In genomic region chr9:134601764-134602163, GRCh38 we compare ENCODE assay signal across 20 cellular contexts. TPM values are rescaled to one million over a fixed set of nuclear protein-coding genes. Genes with fewer than 3 reads are reported as not detected.
DNase-seq lines count a peak whose midpoint lies in the region; ATAC-seq and TF ChIP-seq lines count a peak whose summit lies in the region.
"Had no signal": no experiment of that assay in that cellular context is flagged by ENCODE, and none has a peak within 500 bp of the region (broad histone marks: within the 10 kb centered on the region; RNA-seq: fewer than 3 reads in every experiment).

No MANE protein-coding gene starts in this region.

- WGBS in hepatocyte (ENCODE audit: low lambda C conversion rate, missing lambda C conversion rate): 88% methylated on average over 7 of the region's 7 CpGs
- 67% methylated on average over 7 of the region's 7 CpGs for WGBS in smooth muscle cell (ENCODE audit: low lambda C conversion rate)

- H3K36me3 ChIP-seq in SJSA1 (no peaks in the 10 kb centered on the region), hepatocyte (replicated peaks; ENCODE audit: insufficient read depth, low read depth) (no peaks in the 10 kb centered on the region), smooth muscle cell (ENCODE audit: low read depth) (no peaks in the 10 kb centered on the region)
- H3K36me3 ChIP-seq: BLaER1 treated with 17β-estradiol and CSF1 and Interleukin-3, amounts not matched to agents 10 nM and 100 nM; gastrocnemius medialis; Peyer's patch had no signal

- no peak overlapping the region for H3K4me3 ChIP-seq in SJSA1
- no peak overlapping the region for H3K4me3 ChIP-seq in hepatocyte
- no peak overlapping the region for H3K4me3 ChIP-seq in smooth muscle cell
- H3K4me3 ChIP-seq: BLaER1 treated with 17β-estradiol and CSF1 and Interleukin-3, amounts not matched to agents 10 nM and 100 nM; gastrocnemius medialis; Peyer's patch had no signal

- no peaks in the 10 kb centered on the region for H3K79me2 ChIP-seq in hepatocyte
- peaks cover 26% of the 10 kb centered on the region for H3K79me2 ChIP-seq in smooth muscle cell (ENCODE audit: low read depth)

- intact Hi-C loops in posterior vena cava (cut with DNase I): no loop called here

- TF ChIP-seq CTCF in HFFc6 (IDR thresholded peaks at IDR 0.05) (no peak), hepatocyte (IDR thresholded peaks at IDR 0.05; ENCODE audit: poor library complexity) (no peak), smooth muscle cell (IDR thresholded peaks at IDR 0.05; ENCODE audit: borderline replicate concordance, insufficient read depth, poor library complexity, severe bottlenecking) (no peak)

- H3K4me1 ChIP-seq in SJSA1 (replicated peaks) (peaks cover 35% of the 10 kb centered on the region), hepatocyte (ENCODE audit: insufficient read depth) (peaks cover 26% of the 10 kb centered on the region), smooth muscle cell (ENCODE audit: low read depth) (peaks cover 12% of the 10 kb centered on the region)
- H3K4me1 ChIP-seq: gastrocnemius medialis, Peyer's patch had no signal

- H3K9me2 ChIP-seq in hepatocyte (replicated peaks; ENCODE audit: insufficient read depth): no peaks in the 10 kb centered on the region

- no peak for ATAC-seq in HG02678 (IDR thresholded peaks at IDR 0.05; ENCODE audit: unreplicated experiment)
- ATAC-seq: activated T-cell treated with anti-CD3 and anti-CD28 coated beads, Interleukin-2, amount 50 U/mL, for 4 hours; effector memory CD8-positive, alpha-beta T cell; naive thymus-derived CD4-positive, alpha-beta T cell had no signal

- H4K20me1 ChIP-seq in hepatocyte (ENCODE audit: insufficient read depth, poor library complexity, severe bottlenecking) (no peaks in the 10 kb centered on the region), smooth muscle cell (ENCODE audit: low read depth) (no peaks in the 10 kb centered on the region)
- H4K20me1 ChIP-seq: BLaER1 treated with 17β-estradiol and CSF1 and Interleukin-3, amounts not matched to agents 10 nM and 100 nM had no signal

- H2AFZ ChIP-seq in hepatocyte (no peak overlapping the region), smooth muscle cell (ENCODE audit: low read depth) (no peak overlapping the region)

- peak overlapping the region; percentile 90 for H3K27ac ChIP-seq in SJSA1
- H3K27ac ChIP-seq in hepatocyte: peak overlapping the region; percentile 89
- H3K27ac ChIP-seq in smooth muscle cell (ENCODE audit: low read depth): peak overlapping the region; percentile 100
- H3K27ac ChIP-seq: BLaER1 treated with 17β-estradiol and CSF1 and Interleukin-3, amounts not matched to agents 10 nM and 100 nM; gastrocnemius medialis had no signal

- DNase-seq in HFFc6: peak; percentile 49
- DNase-seq in SJSA1 (ENCODE audit: low read depth in 1 of 2, low spot score in 2 of 2): no peak
- no peak for DNase-seq in hepatocyte (ENCODE audit: low spot score)
- no peak for DNase-seq in smooth muscle cell (lab: John Stamatoyannopoulos, UW; ENCODE audit: unreplicated experiment)
- DNase-seq in posterior vena cava (ENCODE audit: low spot score): no peak
- no peak for DNase-seq in Ammon's horn (ENCODE audit: low spot score)
- DNase-seq: activated CD4-positive, alpha-beta T cell treated with anti-CD3 and anti-CD28 coated beads, Interleukin-2, amount 50 U/mL, for 48 hours; activated T-cell treated with anti-CD3 and anti-CD28 coated beads, Interleukin-2, amount 50 U/mL, for 4 hours; effector memory CD8-positive, alpha-beta T cell; Kasumi-1; naive thymus-derived CD4-positive, alpha-beta T cell; NCI-H1436; NCI-H2171 treated with DMSO at 0.1 percent for 48 hours; NCI-H774; T-helper 1 cell had no signal

- H3K27me3 ChIP-seq in SJSA1 (replicated peaks) (no peaks in the 10 kb centered on the region), hepatocyte (peaks cover 4% of the 10 kb centered on the region), smooth muscle cell (ENCODE audit: low read depth) (no peaks in the 10 kb centered on the region)
- H3K27me3 ChIP-seq: BLaER1 treated with 17β-estradiol and CSF1 and Interleukin-3, amounts not matched to agents 10 nM and 100 nM; Peyer's patch had no signal

- H3K27me3 Mint-ChIP-seq in HFFc6 (ENCODE audit: insufficient read depth): peaks cover 3% of the 10 kb centered on the region

- H3K4me3 Mint-ChIP-seq in HFFc6: peak overlapping the region; percentile 45
- H3K4me3 Mint-ChIP-seq: activated T-cell treated with anti-CD3 and anti-CD28 coated beads, Interleukin-2, amount 50 U/mL, for 4 hours; effector memory CD8-positive, alpha-beta T cell; naive thymus-derived CD4-positive, alpha-beta T cell had no signal

- H3K36me3 Mint-ChIP-seq in HFFc6 (ENCODE audit: low read depth): no peaks in the 10 kb centered on the region
- H3K36me3 Mint-ChIP-seq: naive thymus-derived CD4-positive, alpha-beta T cell had no signal

- peak overlapping the region; percentile 90 for H3K27ac Mint-ChIP-seq in HFFc6
- H3K27ac Mint-ChIP-seq: effector memory CD8-positive, alpha-beta T cell; naive thymus-derived CD4-positive, alpha-beta T cell; progenitor cell of endocrine pancreas had no signal

- peak overlapping the region; percentile 43 for H3K4me2 ChIP-seq in hepatocyte
- H3K4me2 ChIP-seq in smooth muscle cell: peak overlapping the region; percentile 29

- peaks cover 47% of the 10 kb centered on the region for H3F3A ChIP-seq in smooth muscle cell (ENCODE audit: low read depth)

- peak overlapping the region; percentile 62 for H3K9ac ChIP-seq in smooth muscle cell (ENCODE audit: low read depth)
- H3K9ac ChIP-seq: BLaER1 treated with 17β-estradiol and CSF1 and Interleukin-3, amounts not matched to agents 10 nM and 100 nM had no signal

- H3K9me3 Mint-ChIP-seq in HFFc6: no peaks in the 10 kb centered on the region
- H3K9me3 Mint-ChIP-seq: activated T-cell treated with anti-CD3 and anti-CD28 coated beads, Interleukin-2, amount 50 U/mL, for 4 hours; effector memory CD8-positive, alpha-beta T cell had no signal

- no peaks in the 10 kb centered on the region for H3K9me3 ChIP-seq in SJSA1 (replicated peaks)
- no peaks in the 10 kb centered on the region for H3K9me3 ChIP-seq in hepatocyte (ENCODE audit: low read depth)
- H3K9me3 ChIP-seq in smooth muscle cell (replicated peaks; ENCODE audit: low read depth): no peaks in the 10 kb centered on the region
- H3K9me3 ChIP-seq: gastrocnemius medialis, Peyer's patch had no signal

- peaks cover 31% of the 10 kb centered on the region for H3K4me1 Mint-ChIP-seq in HFFc6 (ENCODE audit: low read depth)
- H3K4me1 Mint-ChIP-seq: naive thymus-derived CD4-positive, alpha-beta T cell had no signal

RNA-seq across cellular contexts. Expression of gene COL5A1, which starts 39.8 kb away (rescaled TPM):
- total RNA-seq in HFFc6 (2021; fragmentation: NEBNext Ultra II Directional; extraction: Animal tissue kit (Norgen Biotek cat#: 25700)): 100 to 1,000 TPM; 196 to 308 (median 225) TPM
- total RNA-seq in SJSA1 (2014; rRNA removed; shearing (Covaris generic)): 148 and 165 TPM in 2 replicates
- total RNA-seq in hepatocyte (163 and 342 TPM in 2 replicates), smooth muscle cell (1,084 and 1,167 TPM in 2 replicates), posterior vena cava (100 to 1,000 TPM in 1 of 2 donors, 10 to 100 TPM in 1; 71.1 to 196 TPM)
- polyA plus RNA-seq in hepatocyte (347 and 371 TPM in 2 replicates), smooth muscle cell (1,100 and 1,443 TPM in 2 replicates)
- polyA plus RNA-seq: naive thymus-derived CD4-positive, alpha-beta T cell had no signal
